11 cellular contexts compared by ENCODE assay signal in genomic region chr17:77457572-77458201, GRCh38.
DNase-seq lines count a peak whose midpoint lies in the region; ATAC-seq and TF ChIP-seq lines count a peak whose summit lies in the region.
"Had no signal": no experiment of that assay in that cellular context is flagged by ENCODE, and none has a peak within 500 bp of the region (broad histone marks: within the 10 kb centered on the region; RNA-seq: fewer than 3 reads in every experiment).

No MANE protein-coding gene starts in this region.

- peak overlapping the region; percentile 94 for H3K4me3 Mint-ChIP-seq in activated T-helper 17 cell treated with anti-CD3 and anti-CD28 coated beads, Interleukin-2, amount 50 U/mL, for 72 hours
- no peak overlapping the region for H3K4me3 Mint-ChIP-seq in type B pancreatic cell

- H3K36me3 ChIP-seq in cardiac muscle cell (no peaks in the 10 kb centered on the region), muscle layer of duodenum (ENCODE audit: control insufficient read depth in 1 of 2, insufficient read depth in 2 of 2, low read length in 2 of 2) (no peaks in the 10 kb centered on the region)

- H3K9me3 Mint-ChIP-seq in activated T-helper 17 cell treated with anti-CD3 and anti-CD28 coated beads, Interleukin-2, amount 50 U/mL, for 72 hours, result no peaks in the 10 kb centered on the region
- no peaks in the 10 kb centered on the region for H3K9me3 Mint-ChIP-seq in type B pancreatic cell

- no peak for TF ChIP-seq CTCF in cardiac muscle cell (IDR thresholded peaks at IDR 0.05; ENCODE audit: low read depth, low read length)
- TF ChIP-seq CTCF in type B pancreatic cell (conservative IDR thresholded peaks at IDR 0.05), result no peak

- H3K27me3 ChIP-seq in cardiac muscle cell (no peaks in the 10 kb centered on the region), muscle layer of duodenum (ENCODE audit: low read depth, low read length) (no peaks in the 10 kb centered on the region)

- intact Hi-C loops in Right ventricle myocardium superior (cut with DNase I), result no loop called here

- H3K27ac ChIP-seq in cardiac muscle cell, result peak overlapping the region; percentile 96
- H3K27ac ChIP-seq in muscle layer of duodenum (ENCODE audit: low read length), result peak overlapping the region; percentile 31

- H3K4me1 Mint-ChIP-seq in activated T-helper 17 cell treated with anti-CD3 and anti-CD28 coated beads, Interleukin-2, amount 50 U/mL, for 72 hours, result peaks cover 35% of the 10 kb centered on the region
- peaks cover 54% of the 10 kb centered on the region for H3K4me1 Mint-ChIP-seq in type B pancreatic cell (ENCODE audit: unreplicated experiment)

- H3K36me3 Mint-ChIP-seq in activated T-helper 17 cell treated with anti-CD3 and anti-CD28 coated beads, Interleukin-2, amount 50 U/mL, for 72 hours (ENCODE audit: low read depth), result peaks cover 100% of the 10 kb centered on the region
- H3K36me3 Mint-ChIP-seq in type B pancreatic cell, result peaks cover 9% of the 10 kb centered on the region

- H3K4me1 ChIP-seq in cardiac muscle cell (ENCODE audit: low read depth) (peaks cover 77% of the 10 kb centered on the region), muscle layer of duodenum (ENCODE audit: control insufficient read depth in 1 of 2, insufficient read depth in 2 of 2, low read length in 2 of 2) (peaks cover 18 to 27% of the 10 kb centered on the region in 2 donors)

- H3K9me3 ChIP-seq in cardiac muscle cell (ENCODE audit: low read depth) (no peaks in the 10 kb centered on the region), muscle layer of duodenum (ENCODE audit: control insufficient read depth in 1 of 2, low read length in 2 of 2) (no peaks in the 10 kb centered on the region)

- H3K27ac Mint-ChIP-seq in activated T-helper 17 cell treated with anti-CD3 and anti-CD28 coated beads, Interleukin-2, amount 50 U/mL, for 72 hours, result peak overlapping the region; percentile 97
- H3K27ac Mint-ChIP-seq in type B pancreatic cell, result peak overlapping the region; percentile 86

- H3K4me3 ChIP-seq in cardiac muscle cell, result no peak overlapping the region
- H3K4me3 ChIP-seq in muscle layer of duodenum (ENCODE audit: low read depth in 1 of 2, low read length in 2 of 2), result no peak overlapping the region

- no peak for DNase-seq in cardiac muscle cell (ENCODE audit: low read depth in 1 of 2, low spot score in 1 of 2)
- no peak for DNase-seq in Right ventricle myocardium superior
- no peak for DNase-seq in type B pancreatic cell (ENCODE audit: extremely low spot score, unreplicated experiment)
- DNase-seq in amniotic stem cell (lab: John Stamatoyannopoulos, UW), result no peak
- no peak for DNase-seq in SW480 (ENCODE audit: low spot score)
- DNase-seq: amygdala; occipital lobe; stimulated activated CD4-positive, alpha-beta T cell treated with anti-CD3 and anti-CD28 coated beads, Interleukin-4, amount 100 ng/mL, for 4 hours had no signal

- ATAC-seq in Right ventricle myocardium superior (ENCODE audit: poor library complexity) (no peak), HG02885 (IDR thresholded peaks at IDR 0.05; ENCODE audit: poor library complexity, unreplicated experiment) (no peak)
- ATAC-seq in activated T-helper 17 cell treated with anti-CD3 and anti-CD28 coated beads, Interleukin-2, amount 50 U/mL, for 72 hours (replicated peaks), result no peak

- H3K27me3 Mint-ChIP-seq in activated T-helper 17 cell treated with anti-CD3 and anti-CD28 coated beads, Interleukin-2, amount 50 U/mL, for 72 hours, result no peaks in the 10 kb centered on the region
- H3K27me3 Mint-ChIP-seq in type B pancreatic cell, result no peaks in the 10 kb centered on the region
